ENCODE assay signal across 27 cellular contexts in genomic region chr18:38644875-38645641, GRCh38.
"Had no signal": no experiment of that assay in that cellular context is flagged by ENCODE, and none has a peak within 500 bp of the region (broad histone marks: within the 10 kb centered on the region; RNA-seq: fewer than 3 reads in every experiment).

No MANE protein-coding gene starts in this region.

- H3K4me1 Mint-ChIP-seq: activated CD4-positive, alpha-beta memory T cell treated with anti-CD3 and anti-CD28 coated beads, Interleukin-2, amount 10 ng/mL, durations not matched to agents 7 days and 5 days; activated CD4-positive, alpha-beta T cell treated with anti-CD3 and anti-CD28 coated beads, Interleukin-2, amount 10 ng/mL, durations not matched to agents 24 days and 14 days; central memory CD8-positive, alpha-beta T cell; mesothelial cell of epicardium; naive thymus-derived CD4-positive, alpha-beta T cell; stimulated activated naive B cell treated with anti-CD40 and anti-IgM and Interleukin-4, amounts not matched to agents 10 μg/mL and 1 μg/mL and 100 μg/mL, for 72 hours had no signal

- H3K27ac ChIP-seq: gastrocnemius medialis, hepatocyte, pancreas, prostate gland, sigmoid colon, stomach, thyroid gland, upper lobe of left lung, vagina had no signal

- H3K4me3 ChIP-seq: gastrocnemius medialis, hepatocyte, pancreas, prostate gland, sigmoid colon, stomach, thyroid gland, upper lobe of left lung, vagina had no signal

- H3K9me3 Mint-ChIP-seq: activated T-cell treated with anti-CD3 and anti-CD28 coated beads, Interleukin-2, amount 50 U/mL, for 4 hours; activated T-helper 2 cell treated with anti-CD3 and anti-CD28 coated beads, Interferon-gamma antibody, Interleukin-2, Interleukin-4, amounts not matched to agents 10 μg/mL and 5 μg/mL and 100 μg/mL, durations not matched to agents 14 hours and 24 hours and 36 hours; central memory CD8-positive, alpha-beta T cell had no signal

- H3K36me3 ChIP-seq: gastrocnemius medialis, pancreas, prostate gland, sigmoid colon, stomach, thyroid gland, upper lobe of left lung, vagina had no signal

- H3K9me3 ChIP-seq: gastrocnemius medialis, pancreas, prostate gland, sigmoid colon, stomach, thyroid gland, upper lobe of left lung, vagina had no signal

- H3K4me3 Mint-ChIP-seq: activated CD4-positive, alpha-beta memory T cell treated with anti-CD3 and anti-CD28 coated beads, Interleukin-2, amount 10 ng/mL, durations not matched to agents 7 days and 5 days; activated CD4-positive, alpha-beta T cell treated with anti-CD3 and anti-CD28 coated beads, Interleukin-2, amount 10 ng/mL, durations not matched to agents 24 days and 14 days; activated T-cell treated with anti-CD3 and anti-CD28 coated beads, Interleukin-2, amount 50 U/mL, for 4 hours; central memory CD8-positive, alpha-beta T cell; dendritic cell treated with granulocyte-macrophage colony-stimulating factor and Interleukin-4, amounts not matched to agents 40 ng/mL and 50 ng/mL, for 4 days; mesothelial cell of epicardium; naive thymus-derived CD4-positive, alpha-beta T cell; stimulated activated naive B cell treated with anti-CD40 and anti-IgM and Interleukin-4, amounts not matched to agents 10 μg/mL and 1 μg/mL and 100 μg/mL, for 72 hours had no signal

- DNase-seq: activated CD4-positive, alpha-beta memory T cell treated with anti-CD3 and anti-CD28 coated beads, Interleukin-2, amount 10 ng/mL, durations not matched to agents 7 days and 5 days; activated CD4-positive, alpha-beta T cell treated with anti-CD3 and anti-CD28 coated beads, Interleukin-2, amount 10 ng/mL, durations not matched to agents 24 days and 14 days; activated CD4-positive, CD25-positive, alpha-beta regulatory T cell; activated T-cell treated with anti-CD3 and anti-CD28 coated beads, Interleukin-2, amount 50 U/mL, for 4 hours; amygdala; effector CD4-positive, alpha-beta T cell; gastrocnemius medialis; kidney; left colon; naive thymus-derived CD4-positive, alpha-beta T cell; pancreas; retina; sigmoid colon; small intestine; stimulated activated CD4-positive, alpha-beta T cell treated with anti-CD3 and anti-CD28 coated beads, Interleukin-4, amount 100 ng/mL, for 24 hours; stimulated activated CD8-positive, alpha-beta memory T cell treated with anti-CD3 and anti-CD28 coated beads, Interleukin-4, amount 100 ng/mL, for 48 hours; stimulated activated naive B cell treated with anti-CD40 and anti-IgM and Interleukin-4, amounts not matched to agents 10 μg/mL and 1 μg/mL and 100 μg/mL, for 72 hours; stomach; thyroid gland; upper lobe of left lung had no signal

- ATAC-seq: activated T-cell treated with anti-CD3 and anti-CD28 coated beads, Interleukin-2, amount 50 U/mL, for 4 hours; gastrocnemius medialis; left colon; naive thymus-derived CD4-positive, alpha-beta T cell; pancreas; stimulated activated naive B cell treated with anti-CD40 and anti-IgM and Interleukin-4, amounts not matched to agents 10 μg/mL and 1 μg/mL and 100 μg/mL, for 72 hours had no signal

- H3K4me1 ChIP-seq: gastrocnemius medialis, pancreas, prostate gland, sigmoid colon, stomach, thyroid gland, upper lobe of left lung, vagina had no signal

- H3K27ac Mint-ChIP-seq: activated CD4-positive, alpha-beta memory T cell treated with anti-CD3 and anti-CD28 coated beads, Interleukin-2, amount 10 ng/mL, durations not matched to agents 7 days and 5 days; activated CD4-positive, alpha-beta T cell treated with anti-CD3 and anti-CD28 coated beads, Interleukin-2, amount 10 ng/mL, durations not matched to agents 24 days and 14 days; activated T-helper 2 cell treated with anti-CD3 and anti-CD28 coated beads, Interferon-gamma antibody, Interleukin-2, Interleukin-4, amounts not matched to agents 10 μg/mL and 5 μg/mL and 100 μg/mL, durations not matched to agents 14 hours and 24 hours and 36 hours; dendritic cell treated with granulocyte-macrophage colony-stimulating factor and Interleukin-4, amounts not matched to agents 40 ng/mL and 50 ng/mL, for 4 days; mesothelial cell of epicardium; naive thymus-derived CD4-positive, alpha-beta T cell; stimulated activated naive B cell treated with anti-CD40 and anti-IgM and Interleukin-4, amounts not matched to agents 10 μg/mL and 1 μg/mL and 100 μg/mL, for 72 hours had no signal

- H3K27me3 ChIP-seq: gastrocnemius medialis, hepatocyte, pancreas, sigmoid colon, stomach, thyroid gland, upper lobe of left lung, vagina had no signal

- H3K36me3 Mint-ChIP-seq: mesothelial cell of epicardium; naive thymus-derived CD4-positive, alpha-beta T cell; stimulated activated naive B cell treated with anti-CD40 and anti-IgM and Interleukin-4, amounts not matched to agents 10 μg/mL and 1 μg/mL and 100 μg/mL, for 72 hours had no signal

- H3K27me3 Mint-ChIP-seq: activated CD4-positive, alpha-beta memory T cell treated with anti-CD3 and anti-CD28 coated beads, Interleukin-2, amount 10 ng/mL, durations not matched to agents 7 days and 5 days; activated CD4-positive, alpha-beta T cell treated with anti-CD3 and anti-CD28 coated beads, Interleukin-2, amount 10 ng/mL, durations not matched to agents 24 days and 14 days; central memory CD8-positive, alpha-beta T cell; dendritic cell treated with granulocyte-macrophage colony-stimulating factor and Interleukin-4, amounts not matched to agents 40 ng/mL and 50 ng/mL, for 4 days; naive thymus-derived CD4-positive, alpha-beta T cell; stimulated activated naive B cell treated with anti-CD40 and anti-IgM and Interleukin-4, amounts not matched to agents 10 μg/mL and 1 μg/mL and 100 μg/mL, for 72 hours had no signal
